ENCODE assay signal across 1 cellular context in genomic region chr9:34502471-34503335, GRCh38.
TF ChIP-seq lines count a peak whose summit lies in the region.

No MANE protein-coding gene starts in this region.

TF ChIP-seq in neural cell, 6 proteins besides CTCF, POLR2A, EP300 and RAD21:
- TF ChIP-seq EZH2 (IDR thresholded peaks at IDR 0.05; ENCODE audit: borderline replicate concordance, insufficient read depth, low read length, poor library complexity, severe bottlenecking) (no peak), MXI1 (conservative IDR thresholded peaks at IDR 0.05; ENCODE audit: poor library complexity, severe bottlenecking) (no peak), POLR2AphosphoS5 (IDR thresholded peaks at IDR 0.05) (peak; percentile 24)
